ENCODE assay signal across 14 cellular contexts in genomic region chr20:44811150-44811685, GRCh38. TPM values are rescaled to one million over a fixed set of nuclear protein-coding genes. Genes with fewer than 3 reads are reported as not detected.
DNase-seq lines count a peak whose midpoint lies in the region; ATAC-seq and TF ChIP-seq lines count a peak whose summit lies in the region.
"Had no signal": no experiment of that assay in that cellular context is flagged by ENCODE, and none has a peak within 500 bp of the region (broad histone marks: within the 10 kb centered on the region; RNA-seq: fewer than 3 reads in every experiment).

No MANE protein-coding gene starts in this region.

- H3K27me3 ChIP-seq in CD8-positive, alpha-beta memory T cell (ENCODE audit: insufficient read depth, low read length, poor library complexity, severe bottlenecking), result peaks cover 39% of the 10 kb centered on the region
- H3K27me3 ChIP-seq in IMR-90 (ENCODE audit: control insufficient read depth, insufficient read depth, low read length) (peaks cover 58% of the 10 kb centered on the region), dorsolateral prefrontal cortex (peaks cover 0 to 44% (median 9%) of the 10 kb centered on the region in 45 donors), lower lobe of right lung (ENCODE audit: low read depth) (peaks cover 47% of the 10 kb centered on the region)
- H3K27me3 ChIP-seq: thyroid gland had no signal

- H2BK15ac ChIP-seq in IMR-90 (ENCODE audit: low read depth, low read length), result no peak overlapping the region

- no peak overlapping the region for H3K56ac ChIP-seq in IMR-90 (ENCODE audit: extremely low read depth, insufficient read depth, low read length)

- no peak overlapping the region for H3K4ac ChIP-seq in IMR-90 (ENCODE audit: low read depth, low read length)

- intact Hi-C loops in IMR-90 (cut with micrococcal nuclease) (no loop called here), dorsolateral prefrontal cortex (cut with DNase I) (no loop called here), lower lobe of right lung (cut with DNase I) (no loop called here)

- no peak overlapping the region for H2BK20ac ChIP-seq in IMR-90 (ENCODE audit: low read depth, low read length)

- no peak overlapping the region for H3K4me2 ChIP-seq in IMR-90 (ENCODE audit: low read depth, low read length)

- TF ChIP-seq RAD21 in IMR-90 (IDR thresholded peaks at IDR 0.05; ENCODE audit: low read length), result no peak

- H4K20me1 ChIP-seq in IMR-90 (ENCODE audit: insufficient read depth, low read length), result no peaks in the 10 kb centered on the region

- H4K8ac ChIP-seq in IMR-90 (ENCODE audit: low read depth in 2 of 2, low read length in 2 of 2), result no peak overlapping the region

- ATAC-seq in IMR-90 (ENCODE audit: low read depth) (no peak), lower lobe of right lung (no peak)
- ATAC-seq in natural killer cell treated with Interleukin-12 subunit alpha and Interleukin-12 subunit beta and Interleukin-15 and Interleukin-18, amount 100 ng/mL, for 72 hours, result peak in 1 of 2 donors; percentile 24

- in situ Hi-C loops in IMR-90 (cut with MboI; ENCODE audit: low sequenced_read_pairs), result no loop called here

- H3K79me1 ChIP-seq in IMR-90 (ENCODE audit: low read depth in 1 of 2, low read length in 2 of 2), result no peaks in the 10 kb centered on the region

- no peak overlapping the region for H2BK120ac ChIP-seq in IMR-90 (ENCODE audit: low read depth, low read length)

- H3K9ac ChIP-seq in IMR-90 (ENCODE audit: low read depth, low read length), result no peak overlapping the region

- H2AK9ac ChIP-seq in IMR-90 (replicated peaks; ENCODE audit: low read depth, low read length, poor library complexity), result peak overlapping the region; percentile 42

- POLR2A ChIA-PET in CD8-positive, alpha-beta memory T cell (lab: Charles Lee), result no interaction called here
- POLR2A ChIA-PET in IMR-90 (lab: Charles Lee; ENCODE audit: unreplicated experiment), result no interaction called here

- H3K4me3 Mint-ChIP-seq in CD8-positive, alpha-beta memory T cell, result peak overlapping the region in 6 of 7 donors; percentile 24 to 79 (median 51)
- H3K4me3 Mint-ChIP-seq in natural killer cell treated with Interleukin-12 subunit alpha and Interleukin-12 subunit beta and Interleukin-15 and Interleukin-18, amount 100 ng/mL, for 72 hours, result peak overlapping the region; percentile 53

- DNase-seq in CD8-positive, alpha-beta memory T cell, result no peak
- DNase-seq in IMR-90, result no peak
- no peak for DNase-seq in dorsolateral prefrontal cortex
- DNase-seq in natural killer cell treated with Interleukin-12 subunit alpha and Interleukin-12 subunit beta and Interleukin-15 and Interleukin-18, amount 100 ng/mL, for 72 hours (ENCODE audit: low spot score), result no peak
- DNase-seq in kidney glomerular epithelial cell (lab: John Stamatoyannopoulos, UW), result no peak
- DNase-seq in stimulated activated CD4-positive, alpha-beta T cell treated with anti-CD3 and anti-CD28 coated beads, Interleukin-4, amount 100 ng/mL, for 1 hour, result no peak
- DNase-seq in GDM1 (lab: John Stamatoyannopoulos, UW), result no peak
- no peak for DNase-seq in lower lobe of right lung
- DNase-seq: activated CD4-positive, alpha-beta T cell treated with anti-CD3 and anti-CD28 coated beads, Interleukin-2, amount 50 U/mL, for 4 hours; foreskin fibroblast; SW 1271 had no signal

- no TSS peak for BruUV-seq in IMR-90 (replicated peaks; lab: Mats Ljungman, UMichigan)

- no peaks in the 10 kb centered on the region for H3K4me1 ChIP-seq in CD8-positive, alpha-beta memory T cell (ENCODE audit: insufficient read depth, low read length)
- H3K4me1 ChIP-seq in IMR-90 (ENCODE audit: control insufficient read depth, insufficient read depth, low read length) (no peaks in the 10 kb centered on the region), lower lobe of right lung (no peaks in the 10 kb centered on the region)

- peaks cover 0 to 6% (median 0%) of the 10 kb centered on the region in 3 donors for H3K36me3 Mint-ChIP-seq in CD8-positive, alpha-beta memory T cell
- no peaks in the 10 kb centered on the region for H3K36me3 Mint-ChIP-seq in natural killer cell treated with Interleukin-12 subunit alpha and Interleukin-12 subunit beta and Interleukin-15 and Interleukin-18, amount 100 ng/mL, for 72 hours

- no peak overlapping the region for H3K27ac ChIP-seq in CD8-positive, alpha-beta memory T cell (ENCODE audit: low read depth, low read length)
- H3K27ac ChIP-seq in IMR-90 (ENCODE audit: insufficient read depth, low read length) (no peak overlapping the region), dorsolateral prefrontal cortex (peak overlapping the region in 21 of 59 donors; percentile 5 to 82 (median 63)), lower lobe of right lung (no peak overlapping the region)
- H3K27ac ChIP-seq: skin epidermis, thyroid gland had no signal

- H4K5ac ChIP-seq in IMR-90 (ENCODE audit: low read depth, low read length), result no peak overlapping the region

- CTCF ChIA-PET in CD8-positive, alpha-beta memory T cell (lab: Charles Lee), result no interaction called here
- CTCF ChIA-PET in IMR-90 (lab: Yijun Ruan, JAX), result no interaction called here

- TF ChIP-seq CTCF in IMR-90 (conservative IDR thresholded peaks at IDR 0.05; ENCODE audit: low read depth, low read length) (no peak), dorsolateral prefrontal cortex (IDR thresholded peaks at IDR 0.05 in 54 of 56, conservative IDR thresholded peaks at IDR 0.05 in 2 of 56; ENCODE audit: low read depth in 1 of 56, partially characterized antibody in 56 of 56) (no peak), lower lobe of right lung (IDR thresholded peaks at IDR 0.05) (no peak)

- H2BK5ac ChIP-seq in IMR-90 (ENCODE audit: low read depth, low read length, poor library complexity, severe bottlenecking), result no peak overlapping the region

- H3K14ac ChIP-seq in IMR-90 (replicated peaks; ENCODE audit: low read depth, low read length), result no peak overlapping the region

- no peak overlapping the region for H3K23ac ChIP-seq in IMR-90 (ENCODE audit: low read depth, low read length)

- H3K4me3 ChIP-seq in CD8-positive, alpha-beta memory T cell (ENCODE audit: low read length), result no peak overlapping the region
- H3K4me3 ChIP-seq in IMR-90 (ENCODE audit: insufficient read depth, low read depth, low read length), result no peak overlapping the region
- peak overlapping the region in 49 of 59 donors; percentile 32 to 67 (median 53) for H3K4me3 ChIP-seq in dorsolateral prefrontal cortex
- H3K4me3 ChIP-seq in lower lobe of right lung, result no peak overlapping the region

- H3K9me1 ChIP-seq in IMR-90 (ENCODE audit: insufficient read depth, low read length), result no peaks in the 10 kb centered on the region

- peaks cover 7 to 20% (median 13%) of the 10 kb centered on the region in 3 donors for H3K4me1 Mint-ChIP-seq in CD8-positive, alpha-beta memory T cell
- H3K4me1 Mint-ChIP-seq in natural killer cell treated with Interleukin-12 subunit alpha and Interleukin-12 subunit beta and Interleukin-15 and Interleukin-18, amount 100 ng/mL, for 72 hours (ENCODE audit: low read depth in 2 of 2), result peaks cover 0 to 7% of the 10 kb centered on the region in 2 donors

- H3K27me3 Mint-ChIP-seq in CD8-positive, alpha-beta memory T cell, result peaks cover 36 to 67% of the 10 kb centered on the region in 2 donors
- peaks cover 51 to 55% of the 10 kb centered on the region in 2 donors for H3K27me3 Mint-ChIP-seq in natural killer cell treated with Interleukin-12 subunit alpha and Interleukin-12 subunit beta and Interleukin-15 and Interleukin-18, amount 100 ng/mL, for 72 hours

- H3K9me3 Mint-ChIP-seq in CD8-positive, alpha-beta memory T cell, result peaks cover 0 to 5% (median 2%) of the 10 kb centered on the region in 5 donors
- no peaks in the 10 kb centered on the region for H3K9me3 Mint-ChIP-seq in natural killer cell treated with Interleukin-12 subunit alpha and Interleukin-12 subunit beta and Interleukin-15 and Interleukin-18, amount 100 ng/mL, for 72 hours

- no peaks in the 10 kb centered on the region for H3K9me3 ChIP-seq in CD8-positive, alpha-beta memory T cell (ENCODE audit: low read length)
- H3K9me3 ChIP-seq in IMR-90 (ENCODE audit: control insufficient read depth, insufficient read depth, low read length) (peaks cover 14% of the 10 kb centered on the region), lower lobe of right lung (peaks cover 10% of the 10 kb centered on the region)
- H3K9me3 ChIP-seq: thyroid gland had no signal

- H2AFZ ChIP-seq in IMR-90 (replicated peaks; ENCODE audit: low read length, poor library complexity), result peak overlapping the region; percentile 39

- dilution Hi-C loops in IMR-90 (cut with HindIII; ENCODE audit: low sequenced_read_pairs, unreplicated experiment), result no loop called here

- H2AK5ac ChIP-seq in IMR-90 (ENCODE audit: low read depth, low read length), result no peak overlapping the region

- H3K18ac ChIP-seq in IMR-90 (ENCODE audit: low read depth, low read length), result no peak overlapping the region

- no peak overlapping the region for H4K91ac ChIP-seq in IMR-90 (ENCODE audit: insufficient read depth, low read depth, low read length)

- 85% methylated on average over 4 of the region's 15 CpGs; no CpG with 5 or more reads in 1 of the 2 experiments for WGBS in IMR-90 (ENCODE audit: extremely low coverage in 2 of 2, insufficient read length in 1 of 2), 2 experiments

- peak overlapping the region in 1 of 8 donors; percentile 33 for H3K27ac Mint-ChIP-seq in CD8-positive, alpha-beta memory T cell
- no peak overlapping the region for H3K27ac Mint-ChIP-seq in natural killer cell treated with Interleukin-12 subunit alpha and Interleukin-12 subunit beta and Interleukin-15 and Interleukin-18, amount 100 ng/mL, for 72 hours

- TF ChIP-seq POLR2A in IMR-90 (IDR thresholded peaks at IDR 0.05; ENCODE audit: low read depth, low read length), result no peak

- H3K36me3 ChIP-seq in CD8-positive, alpha-beta memory T cell (ENCODE audit: insufficient read depth, low read length), result no peaks in the 10 kb centered on the region
- H3K36me3 ChIP-seq in IMR-90 (ENCODE audit: control insufficient read depth, insufficient read depth, low read length), result no peaks in the 10 kb centered on the region
- H3K36me3 ChIP-seq in lower lobe of right lung, result no peaks in the 10 kb centered on the region
- H3K36me3 ChIP-seq: thyroid gland had no signal

TF ChIP-seq in IMR-90, 13 proteins besides CTCF, POLR2A, EP300 and RAD21 (continues in another document):
- TF ChIP-seq MAZ (IDR thresholded peaks at IDR 0.05; ENCODE audit: borderline replicate concordance, low read depth, low read length), result no peak
- TF ChIP-seq CEBPB (IDR thresholded peaks at IDR 0.05; ENCODE audit: low read depth, low read length), result no peak

RNA-seq across cellular contexts. Expression of gene RIMS4, which starts 0.9 kb away (rescaled TPM):
- total RNA-seq in CD8-positive, alpha-beta memory T cell, result not detected
- not detected for polyA plus RNA-seq in CD8-positive, alpha-beta memory T cell
- total RNA-seq in IMR-90 (2012; rRNA removed) (not detected in 2 replicates), dorsolateral prefrontal cortex (10 to 100 TPM; 13.6 to 91.9 (median 66.1) TPM), lower lobe of right lung (3.5 TPM)
- not detected in 2 replicates for polyA plus RNA-seq in IMR-90 (2012; rRNA removed)
- polyA plus RNA-seq in IMR-90 (2012; cell fraction: cytosol; rRNA removed), result not detected in 2 replicates
- polyA plus RNA-seq in IMR-90 (2012; cell fraction: nucleus; rRNA removed; ENCODE audit: low replicate concordance), result not detected in 2 replicates
- not detected for total RNA-seq in natural killer cell treated with Interleukin-12 subunit alpha and Interleukin-12 subunit beta and Interleukin-15 and Interleukin-18, amount 100 ng/mL, for 72 hours
- total RNA-seq: dermis microvascular lymphatic vessel endothelial cell had no signal

Comparison
In these comparisons a context has a peak if more than half of its experiments do, and no peak if none do; other contexts are left out.
1. H3K4me3 ChIP-seq: peak in dorsolateral prefrontal cortex (49 of 59); none in CD8-positive, alpha-beta memory T cell (single experiment), IMR-90 (single experiment) and lower lobe of right lung (single experiment).